ENCODE assay signal across 1 cellular context in the genomic region with DNA sequence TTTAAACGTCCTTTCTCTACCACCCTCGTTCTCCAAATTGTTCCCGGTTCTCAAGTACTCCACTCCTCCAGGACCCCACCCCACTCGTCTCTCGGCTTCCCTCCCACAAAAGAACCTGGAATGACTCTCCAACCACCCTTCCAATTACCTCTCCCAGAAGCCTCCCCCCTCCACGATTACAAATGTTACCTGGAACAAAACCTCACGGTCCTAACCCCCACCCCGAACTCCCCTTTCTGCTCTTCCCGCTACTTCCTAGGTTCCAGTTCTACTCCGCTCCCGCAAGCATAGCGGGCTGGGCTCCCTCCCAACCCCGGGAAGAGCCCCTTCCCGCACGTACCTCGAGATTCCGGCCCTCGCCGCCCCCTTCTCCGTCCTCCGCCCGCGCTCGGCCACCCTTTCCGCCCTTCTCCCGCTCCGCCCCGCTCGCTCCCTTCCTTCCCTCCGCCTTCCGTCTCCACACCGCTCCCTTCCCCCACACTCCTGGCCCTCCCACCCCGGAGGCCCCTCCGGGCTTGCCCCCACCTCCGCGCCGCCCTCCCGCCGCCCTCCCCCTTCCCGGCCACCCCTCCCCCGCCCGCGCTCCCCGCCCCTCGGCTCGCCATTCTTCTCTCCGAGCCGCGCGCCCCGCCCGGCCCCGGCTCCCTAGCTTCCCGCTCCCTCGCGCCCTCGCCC.
TF ChIP-seq lines count a peak whose summit lies in the region.

No MANE protein-coding gene starts in this region.

TF ChIP-seq in GM23338, 12 proteins besides CTCF, POLR2A, EP300 and RAD21 (continued from another document):
- TF ChIP-seq, protein P1, sequence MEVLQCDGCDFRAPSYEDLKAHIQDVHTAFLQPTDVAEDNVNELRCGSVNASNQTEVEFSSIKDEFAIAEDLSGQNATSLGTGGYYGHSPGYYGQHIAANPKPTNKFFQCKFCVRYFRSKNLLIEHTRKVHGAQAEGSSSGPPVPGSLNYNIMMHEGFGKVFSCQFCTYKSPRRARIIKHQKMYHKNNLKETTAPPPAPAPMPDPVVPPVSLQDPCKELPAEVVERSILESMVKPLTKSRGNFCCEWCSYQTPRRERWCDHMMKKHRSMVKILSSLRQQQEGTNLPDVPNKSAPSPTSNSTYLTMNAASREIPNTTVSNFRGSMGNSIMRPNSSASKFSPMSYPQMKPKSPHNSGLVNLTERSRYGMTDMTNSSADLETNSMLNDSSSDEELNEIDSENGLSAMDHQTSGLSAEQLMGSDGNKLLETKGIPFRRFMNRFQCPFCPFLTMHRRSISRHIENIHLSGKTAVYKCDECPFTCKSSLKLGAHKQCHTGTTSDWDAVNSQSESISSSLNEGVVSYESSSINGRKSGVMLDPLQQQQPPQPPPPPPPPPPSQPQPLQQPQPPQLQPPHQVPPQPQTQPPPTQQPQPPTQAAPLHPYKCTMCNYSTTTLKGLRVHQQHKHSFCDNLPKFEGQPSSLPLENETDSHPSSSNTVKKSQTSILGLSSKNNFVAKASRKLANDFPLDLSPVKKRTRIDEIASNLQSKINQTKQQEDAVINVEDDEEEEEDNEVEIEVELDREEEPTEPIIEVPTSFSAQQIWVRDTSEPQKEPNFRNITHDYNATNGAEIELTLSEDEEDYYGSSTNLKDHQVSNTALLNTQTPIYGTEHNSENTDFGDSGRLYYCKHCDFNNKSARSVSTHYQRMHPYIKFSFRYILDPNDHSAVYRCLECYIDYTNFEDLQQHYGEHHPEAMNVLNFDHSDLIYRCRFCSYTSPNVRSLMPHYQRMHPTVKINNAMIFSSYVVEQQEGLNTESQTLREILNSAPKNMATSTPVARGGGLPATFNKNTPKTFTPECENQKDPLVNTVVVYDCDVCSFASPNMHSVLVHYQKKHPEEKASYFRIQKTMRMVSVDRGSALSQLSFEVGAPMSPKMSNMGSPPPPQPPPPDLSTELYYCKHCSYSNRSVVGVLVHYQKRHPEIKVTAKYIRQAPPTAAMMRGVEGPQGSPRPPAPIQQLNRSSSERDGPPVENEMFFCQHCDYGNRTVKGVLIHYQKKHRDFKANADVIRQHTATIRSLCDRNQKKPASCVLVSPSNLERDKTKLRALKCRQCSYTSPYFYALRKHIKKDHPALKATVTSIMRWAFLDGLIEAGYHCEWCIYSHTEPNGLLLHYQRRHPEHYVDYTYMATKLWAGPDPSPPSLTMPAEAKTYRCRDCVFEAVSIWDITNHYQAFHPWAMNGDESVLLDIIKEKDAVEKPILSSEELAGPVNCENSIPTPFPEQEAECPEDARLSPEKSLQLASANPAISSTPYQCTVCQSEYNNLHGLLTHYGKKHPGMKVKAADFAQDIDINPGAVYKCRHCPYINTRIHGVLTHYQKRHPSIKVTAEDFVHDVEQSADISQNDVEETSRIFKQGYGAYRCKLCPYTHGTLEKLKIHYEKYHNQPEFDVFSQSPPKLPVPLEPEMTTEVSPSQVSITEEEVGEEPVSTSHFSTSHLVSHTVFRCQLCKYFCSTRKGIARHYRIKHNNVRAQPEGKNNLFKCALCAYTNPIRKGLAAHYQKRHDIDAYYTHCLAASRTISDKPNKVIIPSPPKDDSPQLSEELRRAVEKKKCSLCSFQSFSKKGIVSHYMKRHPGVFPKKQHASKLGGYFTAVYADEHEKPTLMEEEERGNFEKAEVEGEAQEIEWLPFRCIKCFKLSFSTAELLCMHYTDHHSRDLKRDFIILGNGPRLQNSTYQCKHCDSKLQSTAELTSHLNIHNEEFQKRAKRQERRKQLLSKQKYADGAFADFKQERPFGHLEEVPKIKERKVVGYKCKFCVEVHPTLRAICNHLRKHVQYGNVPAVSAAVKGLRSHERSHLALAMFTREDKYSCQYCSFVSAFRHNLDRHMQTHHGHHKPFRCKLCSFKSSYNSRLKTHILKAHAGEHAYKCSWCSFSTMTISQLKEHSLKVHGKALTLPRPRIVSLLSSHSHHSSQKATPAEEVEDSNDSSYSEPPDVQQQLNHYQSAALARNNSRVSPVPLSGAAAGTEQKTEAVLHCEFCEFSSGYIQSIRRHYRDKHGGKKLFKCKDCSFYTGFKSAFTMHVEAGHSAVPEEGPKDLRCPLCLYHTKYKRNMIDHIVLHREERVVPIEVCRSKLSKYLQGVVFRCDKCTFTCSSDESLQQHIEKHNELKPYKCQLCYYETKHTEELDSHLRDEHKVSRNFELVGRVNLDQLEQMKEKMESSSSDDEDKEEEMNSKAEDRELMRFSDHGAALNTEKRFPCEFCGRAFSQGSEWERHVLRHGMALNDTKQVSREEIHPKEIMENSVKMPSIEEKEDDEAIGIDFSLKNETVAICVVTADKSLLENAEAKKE (CRISPR knock-in tag; IDR thresholded peaks at IDR 0.05), result no peak
TF ChIP-seq in GM23338: peak in this region for 1.
